Comparison of ENCODE assay signal across 9 cellular contexts in the genomic region with DNA sequence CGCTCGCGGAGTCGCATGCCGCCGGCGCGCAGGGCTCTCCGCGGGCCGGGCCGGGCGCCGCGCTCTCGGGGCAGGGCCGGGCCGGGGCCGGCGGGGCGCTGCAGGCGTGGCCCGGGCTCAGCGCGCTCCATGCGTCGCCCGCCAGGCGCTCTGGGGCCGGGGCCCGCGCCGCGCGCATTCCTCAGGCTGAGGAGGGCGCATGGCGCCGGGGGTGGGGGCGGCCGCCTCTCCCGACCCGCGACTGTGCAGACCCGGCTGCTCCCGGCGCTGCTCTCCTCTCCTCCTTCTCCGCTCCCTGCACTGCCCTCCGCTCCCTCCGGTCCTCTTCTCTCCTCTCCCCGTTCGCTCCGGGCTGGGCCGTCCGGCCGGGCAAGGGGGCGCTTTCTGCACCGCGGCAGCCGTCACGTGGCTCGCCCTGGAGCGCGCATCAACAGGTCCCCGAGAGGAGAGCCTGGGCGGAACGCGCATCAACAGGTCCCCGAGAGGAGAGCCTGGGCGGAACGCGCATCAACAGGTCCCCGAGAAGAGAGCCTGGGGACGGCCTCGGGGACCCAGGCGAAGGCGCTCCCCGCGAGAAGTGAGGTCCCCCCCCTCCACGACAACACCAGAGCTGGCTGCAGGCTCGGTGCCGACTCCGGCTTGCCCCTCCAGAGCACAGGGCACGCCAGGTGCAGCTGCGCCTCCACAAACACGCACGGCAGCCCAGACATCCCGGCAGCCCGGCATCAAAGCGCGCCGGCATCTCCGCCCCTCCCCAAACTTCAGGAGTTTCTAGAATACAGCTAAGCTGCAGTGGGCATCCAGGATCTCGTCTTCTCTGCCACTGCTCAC. TPM values are rescaled to one million over a fixed set of nuclear protein-coding genes. Genes with fewer than 3 reads are reported as not detected.
DNase-seq lines count a peak whose midpoint lies in the region; ATAC-seq, FAIRE-seq and TF ChIP-seq lines count a peak whose summit lies in the region.
"Had no signal": no experiment of that assay in that cellular context is flagged by ENCODE, and none has a peak within 500 bp of the region (broad histone marks: within the 10 kb centered on the region; RNA-seq: fewer than 3 reads in every experiment).

No MANE protein-coding gene starts in this region.

- TF ChIP-seq POLR2A in A549 (IDR thresholded peaks at IDR 0.05; ENCODE audit: low read length) = peak; percentile 17; the same call in 1 of the 2 replicates
- no peak for TF ChIP-seq POLR2A in right lobe of liver (IDR thresholded peaks at IDR 0.05)

- H3K9ac ChIP-seq in mammary epithelial cell (ENCODE audit: insufficient read depth, low read length) = no peak overlapping the region

- peaks cover 53% of the 10 kb centered on the region for H3K4me1 Mint-ChIP-seq in stimulated activated naive CD8-positive, alpha-beta T cell treated with anti-CD3 and anti-CD28 coated beads, Interleukin-15, amount 100 ng/mL, for 72 hours

- no peak for FAIRE-seq in A549 (lab: Jason Lieb, UNC)
- FAIRE-seq: G401.6 had no signal

- TF ChIP-seq CTCF in A549 (IDR thresholded peaks at IDR 0.05) = no peak; the same call in 2 of the 3 replicates
- no peak for TF ChIP-seq CTCF in mammary epithelial cell (conservative IDR thresholded peaks at IDR 0.05 in 1 of 2, IDR thresholded peaks at IDR 0.05 in 1 of 2; ENCODE audit: extremely low read depth in 1 of 2, insufficient read depth in 1 of 2, low read depth in 1 of 2, low read length in 2 of 2)
- no peak for TF ChIP-seq CTCF in right lobe of liver (IDR thresholded peaks at IDR 0.05)
- no peak for TF ChIP-seq CTCF in BE2C (IDR thresholded peaks at IDR 0.05; ENCODE audit: low read depth, low read length)

- no peak for TF ChIP-seq EP300 in A549 (IDR thresholded peaks at IDR 0.05)

- POLR2A ChIA-PET in A549 (lab: Yijun Ruan, JAX) = no interaction called here

- CTCF ChIA-PET in A549 (lab: Yijun Ruan, JAX) = no interaction called here
- CTCF ChIA-PET in mammary epithelial cell (lab: Charles Lee; ENCODE audit: low non-redundant PET) = no interaction called here

- H3K27ac Mint-ChIP-seq in stimulated activated naive CD8-positive, alpha-beta T cell treated with anti-CD3 and anti-CD28 coated beads, Interleukin-15, amount 100 ng/mL, for 72 hours = peak overlapping the region in 1 of 2 donors; percentile 58

- H3K79me2 ChIP-seq in mammary epithelial cell (ENCODE audit: insufficient read depth, low read length) = peaks cover 15% of the 10 kb centered on the region

- DNase-seq in A549 (ENCODE audit: low read depth in 1 of 2, low spot score in 1 of 2) (peak; percentile 17 to 50), mammary epithelial cell (peak; percentile 49), right lobe of liver (no peak), BE2C (no peak), 8988T (no peak), T1000 (lab: John Stamatoyannopoulos, UW) (no peak)
- DNase-seq in stimulated activated naive CD8-positive, alpha-beta T cell treated with anti-CD3 and anti-CD28 coated beads, Interleukin-15, amount 100 ng/mL, for 72 hours = peak; percentile 57 to 66

- H3K27ac ChIP-seq in A549 (peak overlapping the region; percentile 58 to 84; a peak in 5 of 6 replicates), KOPT-K1 (ENCODE audit: low read depth, low read length, poor library complexity, severe bottlenecking) (peak overlapping the region; percentile 96), mammary epithelial cell (ENCODE audit: insufficient read depth, low read depth, low read length) (no peak overlapping the region), right lobe of liver (no peak overlapping the region)

- BruUV-seq in mammary epithelial cell (replicated peaks; lab: Mats Ljungman, UMichigan) = no TSS peak

- intact Hi-C loops in mammary epithelial cell (cut with micrococcal nuclease) (no loop called here), right lobe of liver (cut with DNase I) (no loop called here)

- H3K36me3 ChIP-seq in KOPT-K1 (ENCODE audit: insufficient read depth, low read length) (peaks cover 2% of the 10 kb centered on the region; the same call in 1 of the 2 replicates), mammary epithelial cell (ENCODE audit: insufficient read depth, low read length) (no peaks in the 10 kb centered on the region), right lobe of liver (no peaks in the 10 kb centered on the region), BE2C (no peaks in the 10 kb centered on the region)

- H4K20me1 ChIP-seq in mammary epithelial cell (ENCODE audit: insufficient read depth, low read length) = no peaks in the 10 kb centered on the region

- no peaks in the 10 kb centered on the region for H3K9me3 ChIP-seq in A549
- H3K9me3 ChIP-seq in KOPT-K1 (ENCODE audit: insufficient read depth, low read length, poor library complexity, severe bottlenecking) = no peaks in the 10 kb centered on the region
- no peaks in the 10 kb centered on the region for H3K9me3 ChIP-seq in mammary epithelial cell (replicated peaks; ENCODE audit: insufficient read depth, low read length)
- no peaks in the 10 kb centered on the region for H3K9me3 ChIP-seq in right lobe of liver
- H3K9me3 ChIP-seq in BE2C = no peaks in the 10 kb centered on the region

- WGBS in A549 (ENCODE audit: missing lambda C conversion rate) = 25% methylated on average over 52 of the region's 93 CpGs
- 1% methylated on average over 22 of the region's 93 CpGs for WGBS in mammary epithelial cell (ENCODE audit: low coverage, missing lambda C conversion rate)
- WGBS in right lobe of liver (ENCODE audit: insufficient coverage, low coverage, low lambda C conversion rate, missing lambda C conversion rate) = 1% methylated on average over 24 of the region's 93 CpGs

- peaks cover 13% of the 10 kb centered on the region for H3K4me1 ChIP-seq in A549
- peaks cover 11% of the 10 kb centered on the region for H3K4me1 ChIP-seq in mammary epithelial cell (ENCODE audit: insufficient read depth, low read length)
- no peaks in the 10 kb centered on the region for H3K4me1 ChIP-seq in right lobe of liver
- no peaks in the 10 kb centered on the region for H3K4me1 ChIP-seq in BE2C

- ATAC-seq in A549 (peak; percentile 63 to 74), right lobe of liver (peak; percentile 18 to 48 (median 30))
- peak; percentile 80 for ATAC-seq in stimulated activated naive CD8-positive, alpha-beta T cell treated with anti-CD3 and anti-CD28 coated beads, Interleukin-15, amount 100 ng/mL, for 72 hours

- dilution Hi-C loops in mammary epithelial cell (cut with HindIII; ENCODE audit: low sequenced_read_pairs) = no loop called here

- no peaks in the 10 kb centered on the region for H3K9me3 Mint-ChIP-seq in stimulated activated naive CD8-positive, alpha-beta T cell treated with anti-CD3 and anti-CD28 coated beads, Interleukin-15, amount 100 ng/mL, for 72 hours

- H3K4me3 Mint-ChIP-seq in stimulated activated naive CD8-positive, alpha-beta T cell treated with anti-CD3 and anti-CD28 coated beads, Interleukin-15, amount 100 ng/mL, for 72 hours = peak overlapping the region; percentile 86 to 93

- H3K4me2 ChIP-seq in A549 (peak overlapping the region; percentile 80), mammary epithelial cell (ENCODE audit: insufficient read depth, low read depth, low read length) (peak overlapping the region; percentile 78)

- H3K27me3 ChIP-seq in mammary epithelial cell (ENCODE audit: insufficient read depth, low read length) (no peaks in the 10 kb centered on the region), right lobe of liver (no peaks in the 10 kb centered on the region), BE2C (peaks cover 23% of the 10 kb centered on the region)

- H2AFZ ChIP-seq in mammary epithelial cell (ENCODE audit: low read depth, low read length) = no peak overlapping the region

- peaks cover 46% of the 10 kb centered on the region for H3K27me3 Mint-ChIP-seq in stimulated activated naive CD8-positive, alpha-beta T cell treated with anti-CD3 and anti-CD28 coated beads, Interleukin-15, amount 100 ng/mL, for 72 hours

- H3K4me3 ChIP-seq in A549 = peak overlapping the region; percentile 50
- peak overlapping the region in 2 of 3 experiments; percentile 39 for H3K4me3 ChIP-seq in mammary epithelial cell (replicated peaks in 1 of 3; ENCODE audit: insufficient read depth in 1 of 3, low read depth in 2 of 3, low read length in 3 of 3)
- no peak overlapping the region for H3K4me3 ChIP-seq in right lobe of liver
- H3K4me3 ChIP-seq in BE2C (ENCODE audit: low read depth, low read length) = no peak overlapping the region

- no peak for TF ChIP-seq RAD21 in A549 (conservative IDR thresholded peaks at IDR 0.05 in 1 of 2, IDR thresholded peaks at IDR 0.05 in 1 of 2)

- in situ Hi-C loops in mammary epithelial cell (cut with MboI; ENCODE audit: low sequenced_read_pairs in 2 of 2) = no loop called here

TF ChIP-seq in A549, 52 proteins besides CTCF, POLR2A, EP300 and RAD21 (continues in another document):
- TF ChIP-seq, protein P1, sequence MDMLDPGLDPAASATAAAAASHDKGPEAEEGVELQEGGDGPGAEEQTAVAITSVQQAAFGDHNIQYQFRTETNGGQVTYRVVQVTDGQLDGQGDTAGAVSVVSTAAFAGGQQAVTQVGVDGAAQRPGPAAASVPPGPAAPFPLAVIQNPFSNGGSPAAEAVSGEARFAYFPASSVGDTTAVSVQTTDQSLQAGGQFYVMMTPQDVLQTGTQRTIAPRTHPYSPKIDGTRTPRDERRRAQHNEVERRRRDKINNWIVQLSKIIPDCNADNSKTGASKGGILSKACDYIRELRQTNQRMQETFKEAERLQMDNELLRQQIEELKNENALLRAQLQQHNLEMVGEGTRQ (IDR thresholded peaks at IDR 0.05) = peak; percentile 54

RNA-seq across cellular contexts. Expression of a gene that starts 12.9 kb away (rescaled TPM):
- 12.6 and 13.1 TPM in 2 replicates for polyA plus RNA-seq in A549 (2011; rRNA removed)
- 32.9 and 36.6 TPM in 2 replicates for polyA plus RNA-seq in A549 (2012; cell fraction: cytosol; rRNA removed)
- polyA plus RNA-seq in A549 (2012; cell fraction: nucleus; rRNA removed) = 130 and 153 TPM in 2 replicates
- 24.9 to 29.6 TPM (median 28.8 TPM) in 3 replicates for polyA plus RNA-seq in A549 (2017; fragmentation: RNase III; extraction: RNeasy Plus Mini Kit Qiagen cat#74134 plus additional on column Dnase treatment)
- 35.8 and 47.9 TPM in 2 replicates for polyA minus RNA-seq in A549 (2011; rRNA and poly(A)+ RNA removed)
- total RNA-seq in mammary epithelial cell = 10 to 100 TPM in 1 of 2 donors, 1 to 10 TPM in 1; 9.2 to 26.8 TPM
- polyA plus RNA-seq in mammary epithelial cell = 13.5 TPM
- 12.4 TPM for polyA minus RNA-seq in mammary epithelial cell
- 1 to 10 TPM; 4.2 to 6.3 (median 5.3) TPM for total RNA-seq in right lobe of liver
- polyA plus RNA-seq in BE2C (2012; ENCODE audit: insufficient read depth, insufficient read length, low read depth) = 4.9 TPM

RNA-seq across cellular contexts. Expression of a gene that starts 55.3 kb away (rescaled TPM):
- polyA plus RNA-seq in A549 (2011; rRNA removed) (22.9 and 26.0 TPM in 2 replicates), A549 (2017; fragmentation: RNase III; extraction: RNeasy Plus Mini Kit Qiagen cat#74134 plus additional on column Dnase treatment) (36.1 to 41.2 TPM (median 39.4 TPM) in 3 replicates), mammary epithelial cell (30.4 TPM)
- 64.3 and 74.2 TPM in 2 replicates for polyA plus RNA-seq in A549 (2012; cell fraction: cytosol; rRNA removed)
- polyA plus RNA-seq in A549 (2012; cell fraction: nucleus; rRNA removed) = 78.8 and 93.8 TPM in 2 replicates
- 10.2 and 14.8 TPM in 2 replicates for polyA minus RNA-seq in A549 (2011; rRNA and poly(A)+ RNA removed)
- total RNA-seq in mammary epithelial cell (10 to 100 TPM; 28.0 to 46.7 TPM), right lobe of liver (10 to 100 TPM; 20.9 to 32.8 (median 23.2) TPM)
- 16.0 TPM for polyA minus RNA-seq in mammary epithelial cell
- polyA plus RNA-seq in BE2C (2012; ENCODE audit: insufficient read depth, insufficient read length, low read depth) = 69.9 TPM

Comparison
In these comparisons a context has a peak if more than half of its experiments do, and no peak if none do; other contexts are left out.
1. DNase-seq: peak in A549 (2 of 2), mammary epithelial cell (single experiment) and stimulated activated naive CD8-positive, alpha-beta T cell treated with anti-CD3 and anti-CD28 coated beads, Interleukin-15, amount 100 ng/mL, for 72 hours (2 of 2); none in right lobe of liver (0 of 3), BE2C (single experiment), 8988T (single experiment) and T1000 (single experiment).
2. H3K27ac ChIP-seq: peak in A549 (2 of 2) and KOPT-K1 (single experiment); none in mammary epithelial cell (single experiment) and right lobe of liver (0 of 3).
3. H3K4me3 ChIP-seq: peak in A549 (single experiment) and mammary epithelial cell (2 of 3); none in right lobe of liver (0 of 3) and BE2C (single experiment).
4. Peak in every context shown above with its lines, with median percentiles within 50 percentile points of each other: ATAC-seq.